Comparison of ENCODE assay signal across 8 cellular contexts in genomic region chr7:97835296-97836138, GRCh38. TPM values are rescaled to one million over a fixed set of nuclear protein-coding genes. Genes with fewer than 3 reads are reported as not detected.
DNase-seq lines count a peak whose midpoint lies in the region; ATAC-seq, FAIRE-seq and TF ChIP-seq lines count a peak whose summit lies in the region.

No MANE protein-coding gene starts in this region.

- H3K9me3 ChIP-seq in DND-41 (ENCODE audit: insufficient read depth, low read length, severe bottlenecking) (no peaks in the 10 kb centered on the region), parathyroid adenoma (ENCODE audit: control insufficient read depth, low read length) (no peaks in the 10 kb centered on the region), uterus (no peaks in the 10 kb centered on the region)

- H3K4me2 ChIP-seq in DND-41 (ENCODE audit: insufficient read depth, low read length) (peak overlapping the region; percentile 34; the same call in 1 of the 2 replicates), parathyroid adenoma (ENCODE audit: low read length) (no peak overlapping the region)

- H3K36me3 ChIP-seq in DND-41 (ENCODE audit: insufficient read depth, low read length) = no peaks in the 10 kb centered on the region
- no peaks in the 10 kb centered on the region for H3K36me3 ChIP-seq in parathyroid adenoma (ENCODE audit: control insufficient read depth, insufficient read depth, low read length)
- no peaks in the 10 kb centered on the region for H3K36me3 ChIP-seq in uterus

- H2AFZ ChIP-seq in DND-41 (ENCODE audit: low read depth, low read length) (no peak overlapping the region), parathyroid adenoma (peak overlapping the region; percentile 41)

- TF ChIP-seq CTCF in DND-41 (IDR thresholded peaks at IDR 0.05; ENCODE audit: borderline replicate concordance, extremely low read depth, low read length, poor library complexity, severe bottlenecking) (peak; percentile 78), parathyroid adenoma (IDR thresholded peaks at IDR 0.05) (peak; percentile 70), uterus (IDR thresholded peaks at IDR 0.05) (peak in 3 of 4 experiments; percentile 40 to 52 (median 50))

- ATAC-seq in DND-41 (ENCODE audit: insufficient read depth, low read depth) (peak; percentile 80), GM21526 (IDR thresholded peaks at IDR 0.05; ENCODE audit: low FRiP score, unreplicated experiment) (peak; percentile 79)

- H3K4me1 ChIP-seq in DND-41 (ENCODE audit: insufficient read depth, low read length) (no peaks in the 10 kb centered on the region), parathyroid adenoma (no peaks in the 10 kb centered on the region), uterus (no peaks in the 10 kb centered on the region)

- H3K27ac ChIP-seq in DND-41 (ENCODE audit: low read length) = no peak overlapping the region
- no peak overlapping the region for H3K27ac ChIP-seq in parathyroid adenoma
- H3K27ac ChIP-seq in uterus = no peak overlapping the region

- FAIRE-seq in frontal cortex (lab: Jason Lieb, UNC) = peak; percentile 82

- H3K79me2 ChIP-seq in DND-41 (ENCODE audit: insufficient read depth, low read length) = no peaks in the 10 kb centered on the region
- H3K79me2 ChIP-seq in parathyroid adenoma = no peaks in the 10 kb centered on the region

- intact Hi-C loops in uterus (cut with DNase I; ENCODE audit: low total_unique reads) = no loop called here

- no peak overlapping the region for H3K4me3 ChIP-seq in DND-41 (ENCODE audit: low read depth in 1 of 2, low read length in 2 of 2)
- no peak overlapping the region for H3K4me3 ChIP-seq in parathyroid adenoma (ENCODE audit: low read depth, low read length)
- H3K4me3 ChIP-seq in uterus = no peak overlapping the region

- no peaks in the 10 kb centered on the region for H4K20me1 ChIP-seq in DND-41 (ENCODE audit: insufficient read depth, low read length)

- H3K27me3 ChIP-seq in DND-41 (ENCODE audit: insufficient read depth, low read length, poor library complexity) = peaks cover 5% of the 10 kb centered on the region
- H3K27me3 ChIP-seq in parathyroid adenoma (ENCODE audit: control insufficient read depth, insufficient read depth, low read length) = no peaks in the 10 kb centered on the region
- peaks cover 0 to 6% of the 10 kb centered on the region in 2 donors for H3K27me3 ChIP-seq in uterus

- H3K9ac ChIP-seq in DND-41 (ENCODE audit: low read depth, low read length) (no peak overlapping the region), parathyroid adenoma (no peak overlapping the region)

- no peak for TF ChIP-seq POLR2A in uterus (IDR thresholded peaks at IDR 0.05)

- peak; percentile 56 for DNase-seq in DND-41
- peak; percentile 64 for DNase-seq in LHCN-M2 (ENCODE audit: low read depth)
- peak; percentile 78 for DNase-seq in RPMI8226
- DNase-seq in activated effector memory CD4-positive, alpha-beta T cell treated with Interleukin-2 at 50 U/mL for 16 hours = peak; percentile 19
- DNase-seq in frontal cortex (ENCODE audit: low spot score in 2 of 2) = peak; percentile 21 to 27
- DNase-seq in uterus = peak; percentile 26 to 29

RNA-seq across cellular contexts. Expression of gene ASNS, which starts 36.7 kb away (rescaled TPM):
- total RNA-seq in LHCN-M2 (2014; rRNA removed) (15.8 and 19.9 TPM in 2 replicates), frontal cortex (44.0 TPM), uterus (10 to 100 TPM in 3 of 4 donors, not detected in 1; 10.9 to 20.3 (median 16.7) TPM)
- polyA plus RNA-seq in LHCN-M2 (2012) = 20.3 TPM

Comparison
In these comparisons a context has a peak if more than half of its experiments do, and no peak if none do; other contexts are left out.
1. DNase-seq: peak in every context shown above with its lines; median percentile 78 in RPMI8226; 64 in LHCN-M2; 56 in DND-41; 28 in uterus; 24 in frontal cortex; 19 in activated effector memory CD4-positive, alpha-beta T cell treated with Interleukin-2 at 50 U/mL for 16 hours.